Comparison of ENCODE assay signal across 8 cellular contexts in the genomic region with DNA sequence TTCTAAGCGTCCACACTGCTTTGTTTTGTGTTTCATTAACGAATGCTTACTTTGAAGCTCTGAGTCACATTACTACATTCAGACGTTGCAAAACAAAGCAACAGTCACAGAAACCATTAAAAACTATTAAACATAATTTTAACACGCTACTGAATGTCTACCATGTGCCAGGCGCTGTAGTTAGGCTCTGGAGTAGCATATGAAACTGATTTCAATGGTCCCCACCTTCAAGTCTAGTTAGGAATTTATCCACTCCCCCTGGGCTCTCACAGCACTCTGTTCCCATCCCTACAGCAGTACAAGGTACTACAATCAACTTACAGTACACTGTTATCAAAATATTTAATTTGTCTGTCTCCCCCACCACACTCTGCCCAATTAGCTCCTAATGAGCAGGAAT. TPM values are rescaled to one million over a fixed set of nuclear protein-coding genes. Genes with fewer than 3 reads are reported as not detected.
DNase-seq lines count a peak whose midpoint lies in the region; ATAC-seq, FAIRE-seq and TF ChIP-seq lines count a peak whose summit lies in the region.

No MANE protein-coding gene starts in this region.

- H3K27ac ChIP-seq in A549, result peak overlapping the region; percentile 82 to 87
- H3K27ac ChIP-seq in HepG2 (ENCODE audit: extremely low read length, insufficient read depth, low read length), result peak overlapping the region; percentile 73

- H3K79me2 ChIP-seq in HepG2 (ENCODE audit: insufficient read depth, low read length), result peaks cover 18% of the 10 kb centered on the region

- BruUV-seq in HepG2 (replicated peaks; lab: Mats Ljungman, UMichigan), result TSS peak; percentile 86

- no peaks in the 10 kb centered on the region; a peak in 1 of 5 replicates for H3K27me3 ChIP-seq in HepG2 (ENCODE audit: control insufficient read depth in 1 of 2, insufficient read depth in 2 of 2, low read length in 2 of 2)

- no peak for TF ChIP-seq POLR2A in A549 (IDR thresholded peaks at IDR 0.05; ENCODE audit: low read length)
- TF ChIP-seq POLR2A in HepG2 (IDR thresholded peaks at IDR 0.05; ENCODE audit: insufficient read depth in 1 of 2, low read depth in 2 of 2, low read length in 2 of 2), result no peak

- H3K9me3 Mint-ChIP-seq in activated T-cell treated with anti-CD3 and anti-CD28 coated beads, Interleukin-2, amount 50 U/mL, for 72 hours, result no peaks in the 10 kb centered on the region

- H3K9me3 ChIP-seq in A549 (no peaks in the 10 kb centered on the region), HepG2 (ENCODE audit: low read length) (no peaks in the 10 kb centered on the region)

- TF ChIP-seq CTCF in A549 (IDR thresholded peaks at IDR 0.05), result no peak
- no peak for TF ChIP-seq CTCF in astrocyte of the cerebellum (IDR thresholded peaks at IDR 0.05; ENCODE audit: low read depth, low read length, missing control alignments)
- no peak for TF ChIP-seq CTCF in HepG2 (CRISPR knock-in tag; IDR thresholded peaks at IDR 0.05)

- no peaks in the 10 kb centered on the region for H3K27me3 Mint-ChIP-seq in activated T-cell treated with anti-CD3 and anti-CD28 coated beads, Interleukin-2, amount 50 U/mL, for 72 hours (ENCODE audit: low read depth)

- POLR2A ChIA-PET in A549 (lab: Yijun Ruan, JAX) (interaction anchor here (0.8 to 1.6 kb wide), 13 partner anchors 9 to 417 kb away, joined by 3 to 9 read pairs (median 4); partner anchors contain the start of genes COPRS and LRRC37B), HepG2 (lab: Yijun Ruan, JAX) (interaction anchor here (0.6 to 1.5 kb wide), 9 partner anchors 10 to 351 kb away, joined by 3 to 5 read pairs (median 4); partner anchors contain the start of gene SUZ12)

- no peak overlapping the region for H3K4me3 Mint-ChIP-seq in activated T-cell treated with anti-CD3 and anti-CD28 coated beads, Interleukin-2, amount 50 U/mL, for 72 hours

- peaks cover 24% of the 10 kb centered on the region for H3K4me1 Mint-ChIP-seq in activated T-cell treated with anti-CD3 and anti-CD28 coated beads, Interleukin-2, amount 50 U/mL, for 72 hours (ENCODE audit: low read depth)

- intact Hi-C loops in HepG2 (cut with micrococcal nuclease; ENCODE audit: unreplicated experiment), result loop anchor here (5.0 kb wide), 1 partner anchor 36 kb away; the partner anchor contains the start of gene SUZ12

- in situ Hi-C loops in astrocyte of the cerebellum (cut with HindIII; ENCODE audit: low sequenced_read_pairs) (no loop called here), HepG2 (cut with HindIII; ENCODE audit: extremely low pct_ligation_motif_present, low pct_unique_long_range_greater_than_20kb) (no loop called here)

- TF ChIP-seq EP300 in A549 (IDR thresholded peaks at IDR 0.05) (no peak), HepG2 (IDR thresholded peaks at IDR 0.05; ENCODE audit: low read depth in 2 of 2, low read length in 2 of 2) (no peak), HepG2 (CRISPR knock-in tag; IDR thresholded peaks at IDR 0.05; ENCODE audit: borderline replicate concordance) (no peak)

- H3K27ac Mint-ChIP-seq in activated T-cell treated with anti-CD3 and anti-CD28 coated beads, Interleukin-2, amount 50 U/mL, for 72 hours, result no peak overlapping the region

- TF ChIP-seq RAD21 in A549 (conservative IDR thresholded peaks at IDR 0.05 in 1 of 2, IDR thresholded peaks at IDR 0.05 in 1 of 2) (no peak), HepG2 (CRISPR knock-in tag; IDR thresholded peaks at IDR 0.05) (no peak)

- H3K9ac ChIP-seq in HepG2 (ENCODE audit: insufficient read depth, low read depth, low read length), result peak overlapping the region; percentile 92

- H3K36me3 ChIP-seq in HepG2 (replicated peaks in 1 of 2; ENCODE audit: control insufficient read depth in 1 of 2, insufficient read depth in 2 of 2, low read length in 2 of 2), result peaks cover 4 to 33% of the 10 kb centered on the region in 2 experiments; a peak in 4 of 5 replicates

- WGBS in A549 (ENCODE audit: missing lambda C conversion rate), result 2% methylated on average over 5 of the region's 5 CpGs
- WGBS in HepG2 (ENCODE audit: low lambda C conversion rate), result 3% methylated on average over 5 of the region's 5 CpGs

- H3K4me1 ChIP-seq in A549 (peaks cover 9% of the 10 kb centered on the region; the same call in 1 of the 3 replicates), HepG2 (ENCODE audit: insufficient read depth, low read length) (peaks cover 11% of the 10 kb centered on the region)

- peak overlapping the region; percentile 79 for H3K4me3 ChIP-seq in A549
- H3K4me3 ChIP-seq in astrocyte of the cerebellum (ENCODE audit: low read depth, low read length), result peak overlapping the region; percentile 84
- peak overlapping the region; percentile 89 to 97 (median 91) for H3K4me3 ChIP-seq in HepG2 (replicated peaks in 1 of 3; ENCODE audit: insufficient read depth in 1 of 3, low read depth in 2 of 3, low read length in 3 of 3)

- peak; percentile 40 to 47; a peak in 5 of 6 replicates for ATAC-seq in A549
- ATAC-seq in HepG2, result peak; percentile 43
- no peak for ATAC-seq in HG02973 (IDR thresholded peaks at IDR 0.05; ENCODE audit: unreplicated experiment)
- no peak for ATAC-seq in GM21723 (IDR thresholded peaks at IDR 0.05; ENCODE audit: unreplicated experiment)
- no peak for ATAC-seq in activated T-cell treated with anti-CD3 and anti-CD28 coated beads, Interleukin-2, amount 50 U/mL, for 72 hours (replicated peaks in 1 of 2)
- ATAC-seq in HG03439 (IDR thresholded peaks at IDR 0.05; ENCODE audit: unreplicated experiment), result no peak

- DNase-seq in A549 (ENCODE audit: low read depth in 1 of 2, low spot score in 1 of 2) (peak in 1 of 2 experiments; percentile 41), HCEC 1CT (peak; percentile 21), astrocyte of the cerebellum (ENCODE audit: low read depth) (no peak), HepG2 (ENCODE audit: low spot score) (peak; percentile 16)
- no peak for DNase-seq in activated T-cell treated with anti-CD3 and anti-CD28 coated beads, Interleukin-2, amount 50 U/mL, for 72 hours

- H3K4me2 ChIP-seq in A549 (peak overlapping the region; percentile 90), HepG2 (ENCODE audit: low read depth, low read length) (peak overlapping the region; percentile 71)

- H2AFZ ChIP-seq in HepG2 (ENCODE audit: low read length), result peak overlapping the region; percentile 62

- FAIRE-seq in A549 (lab: Jason Lieb, UNC) (no peak), HepG2 (lab: Jason Lieb, UNC) (no peak)

- no peaks in the 10 kb centered on the region for H4K20me1 ChIP-seq in HepG2 (ENCODE audit: insufficient read depth, low read length)

- CTCF ChIA-PET in A549 (lab: Yijun Ruan, JAX) (interaction anchor here (0.7 to 5.6 kb wide), 18 partner anchors 13 to 464 kb away, joined by 3 to 48 read pairs (median 4); no protein-coding TSS in a partner anchor), HepG2 (lab: Yijun Ruan, JAX; ENCODE audit: low intra/inter-chr PET ratio, low total read pairs) (no interaction called here)

- peaks cover 5 to 15% of the 10 kb centered on the region in 2 donors for H3K36me3 Mint-ChIP-seq in activated T-cell treated with anti-CD3 and anti-CD28 coated beads, Interleukin-2, amount 50 U/mL, for 72 hours (ENCODE audit: insufficient read depth in 2 of 2)

RNA-seq across cellular contexts. Expression of gene UTP6, which starts 0.6 kb away (rescaled TPM):
- 65.4 and 101 TPM in 2 replicates for polyA plus RNA-seq in A549 (2011; rRNA removed)
- 12.3 and 14.2 TPM in 2 replicates for polyA plus RNA-seq in A549 (2012; cell fraction: cytosol; rRNA removed)
- polyA plus RNA-seq in A549 (2012; cell fraction: nucleus; rRNA removed), result 10.4 and 18.5 TPM in 2 replicates
- 46.5 to 52.7 TPM (median 49.0 TPM) in 3 replicates for polyA plus RNA-seq in A549 (2017; fragmentation: RNase III; extraction: RNeasy Plus Mini Kit Qiagen cat#74134 plus additional on column Dnase treatment)
- 12.3 and 12.8 TPM in 2 replicates for polyA minus RNA-seq in A549 (2011; rRNA and poly(A)+ RNA removed)
- total RNA-seq in HepG2 (2016; rRNA removed; fragmentation: Illumina TruSeq; extraction: Trizol), result 93.7 and 162 TPM in 2 replicates
- 9.1 and 11.1 TPM in 2 replicates for total RNA-seq in HepG2 (2016; cell fraction: cytosol; rRNA removed; fragmentation: Illumina TruSeq; extraction: Trizol; ENCODE audit: low read depth)
- 99.4 and 154 TPM in 2 replicates for total RNA-seq in HepG2 (2016; cell fraction: insoluble cytoplasmic fraction; rRNA removed; fragmentation: Illumina TruSeq; extraction: Trizol)
- total RNA-seq in HepG2 (2016; cell fraction: membrane; rRNA removed; fragmentation: Illumina TruSeq; extraction: Trizol), result 18.3 and 28.4 TPM in 2 replicates
- total RNA-seq in HepG2 (2016; cell fraction: nucleus; rRNA removed; fragmentation: Illumina TruSeq; extraction: Trizol), result 53.4 and 68.3 TPM in 2 replicates
- 19.6 and 27.3 TPM in 2 replicates for polyA plus RNA-seq in HepG2 (2011; rRNA removed)
- polyA plus RNA-seq in HepG2 (2011; cell fraction: cytosol; rRNA removed), result 5.3 and 10.8 TPM in 2 replicates
- polyA plus RNA-seq in HepG2 (2011; cell fraction: nucleus; rRNA removed), result 10.4 and 19.6 TPM in 2 replicates
- polyA plus RNA-seq in HepG2 (2012), result 55.1 and 58.2 TPM in 2 replicates
- 10.9 and 11.2 TPM in 2 replicates for polyA plus RNA-seq in HepG2 (2016; cell fraction: cytosol; fragmentation: Illumina TruSeq; extraction: Trizol; ENCODE audit: low read depth)
- polyA plus RNA-seq in HepG2 (2016; cell fraction: insoluble cytoplasmic fraction; fragmentation: Illumina TruSeq; extraction: Trizol; ENCODE audit: low read depth), result 125 and 141 TPM in 2 replicates
- polyA plus RNA-seq in HepG2 (2016; cell fraction: membrane; fragmentation: Illumina TruSeq; extraction: Trizol; ENCODE audit: low read depth), result 11.9 and 16.3 TPM in 2 replicates
- 109 and 112 TPM in 2 replicates for polyA plus RNA-seq in HepG2 (2016; cell fraction: nucleus; fragmentation: Illumina TruSeq; extraction: Trizol; ENCODE audit: insufficient read depth, low read depth)
- polyA minus RNA-seq in HepG2 (2011; rRNA and poly(A)+ RNA removed; ENCODE audit: low replicate concordance), result 3.3 and 9.7 TPM in 2 replicates
- 9.6 and 15.2 TPM in 2 replicates for polyA minus RNA-seq in HepG2 (2011; cell fraction: cytosol; rRNA and poly(A)+ RNA removed)
- polyA minus RNA-seq in HepG2 (2011; cell fraction: nucleus; rRNA and poly(A)+ RNA removed), result 21.0 and 21.1 TPM in 2 replicates
- 100 to 1,000 TPM in 1 of 2 donors, 10 to 100 TPM in 1; 87.8 to 106 TPM for total RNA-seq in activated T-cell treated with anti-CD3 and anti-CD28 coated beads, Interleukin-2, amount 50 U/mL, for 72 hours

RNA-seq across cellular contexts. Expression of gene SUZ12, which starts 35.9 kb away (rescaled TPM):
- polyA plus RNA-seq in A549 (2011; rRNA removed) (41.3 and 54.6 TPM in 2 replicates), A549 (2017; fragmentation: RNase III; extraction: RNeasy Plus Mini Kit Qiagen cat#74134 plus additional on column Dnase treatment) (36.2 to 38.6 TPM (median 36.3 TPM) in 3 replicates), HepG2 (2011; rRNA removed) (11.8 and 15.6 TPM in 2 replicates)
- 10.8 and 11.8 TPM in 2 replicates for polyA plus RNA-seq in A549 (2012; cell fraction: cytosol; rRNA removed)
- polyA plus RNA-seq in A549 (2012; cell fraction: nucleus; rRNA removed), result 6.1 and 9.3 TPM in 2 replicates
- polyA minus RNA-seq in A549 (2011; rRNA and poly(A)+ RNA removed), result 10.0 and 10.3 TPM in 2 replicates
- 11.7 and 30.2 TPM in 2 replicates for total RNA-seq in HepG2 (2016; rRNA removed; fragmentation: Illumina TruSeq; extraction: Trizol)
- 7.4 and 7.7 TPM in 2 replicates for total RNA-seq in HepG2 (2016; cell fraction: cytosol; rRNA removed; fragmentation: Illumina TruSeq; extraction: Trizol; ENCODE audit: low read depth)
- total RNA-seq in HepG2 (2016; cell fraction: insoluble cytoplasmic fraction; rRNA removed; fragmentation: Illumina TruSeq; extraction: Trizol), result 10.5 and 28.9 TPM in 2 replicates
- 16.1 and 17.6 TPM in 2 replicates for total RNA-seq in HepG2 (2016; cell fraction: membrane; rRNA removed; fragmentation: Illumina TruSeq; extraction: Trizol)
- total RNA-seq in HepG2 (2016; cell fraction: nucleus; rRNA removed; fragmentation: Illumina TruSeq; extraction: Trizol), result 22.3 and 24.9 TPM in 2 replicates
- polyA plus RNA-seq in HepG2 (2011; cell fraction: cytosol; rRNA removed), result 4.5 and 7.2 TPM in 2 replicates
- 9.8 and 11.1 TPM in 2 replicates for polyA plus RNA-seq in HepG2 (2011; cell fraction: nucleus; rRNA removed)
- 16.2 and 20.5 TPM in 2 replicates for polyA plus RNA-seq in HepG2 (2012)
- polyA plus RNA-seq in HepG2 (2016; cell fraction: cytosol; fragmentation: Illumina TruSeq; extraction: Trizol; ENCODE audit: low read depth), result 2.2 and 2.7 TPM in 2 replicates
- polyA plus RNA-seq in HepG2 (2016; cell fraction: insoluble cytoplasmic fraction; fragmentation: Illumina TruSeq; extraction: Trizol; ENCODE audit: low read depth), result 36.4 and 36.6 TPM in 2 replicates
- 11.8 and 14.7 TPM in 2 replicates for polyA plus RNA-seq in HepG2 (2016; cell fraction: membrane; fragmentation: Illumina TruSeq; extraction: Trizol; ENCODE audit: low read depth)
- 36.8 and 40.9 TPM in 2 replicates for polyA plus RNA-seq in HepG2 (2016; cell fraction: nucleus; fragmentation: Illumina TruSeq; extraction: Trizol; ENCODE audit: insufficient read depth, low read depth)
- polyA minus RNA-seq in HepG2 (2011; rRNA and poly(A)+ RNA removed; ENCODE audit: low replicate concordance), result 4.7 and 13.3 TPM in 2 replicates
- polyA minus RNA-seq in HepG2 (2011; cell fraction: cytosol; rRNA and poly(A)+ RNA removed), result 11.4 and 15.0 TPM in 2 replicates
- polyA minus RNA-seq in HepG2 (2011; cell fraction: nucleus; rRNA and poly(A)+ RNA removed), result 18.2 and 20.6 TPM in 2 replicates
- 10 to 100 TPM; 58.7 to 66.3 TPM for total RNA-seq in activated T-cell treated with anti-CD3 and anti-CD28 coated beads, Interleukin-2, amount 50 U/mL, for 72 hours

RNA-seq across cellular contexts. Expression of gene COPRS, which starts 41.8 kb away (rescaled TPM):
- polyA plus RNA-seq in A549 (2011; rRNA removed) (72.7 and 80.5 TPM in 2 replicates), A549 (2017; fragmentation: RNase III; extraction: RNeasy Plus Mini Kit Qiagen cat#74134 plus additional on column Dnase treatment) (88.4 to 98.3 TPM (median 96.9 TPM) in 3 replicates), HepG2 (2011; rRNA removed) (19.5 and 22.7 TPM in 2 replicates)
- polyA plus RNA-seq in A549 (2012; cell fraction: cytosol; rRNA removed), result 95.5 and 97.0 TPM in 2 replicates
- polyA plus RNA-seq in A549 (2012; cell fraction: nucleus; rRNA removed), result 32.6 and 50.6 TPM in 2 replicates
- 36.1 and 44.1 TPM in 2 replicates for polyA minus RNA-seq in A549 (2011; rRNA and poly(A)+ RNA removed)
- 93.8 and 98.3 TPM in 2 replicates for total RNA-seq in HepG2 (2016; rRNA removed; fragmentation: Illumina TruSeq; extraction: Trizol)
- total RNA-seq in HepG2 (2016; cell fraction: cytosol; rRNA removed; fragmentation: Illumina TruSeq; extraction: Trizol; ENCODE audit: low read depth), result 118 and 126 TPM in 2 replicates
- total RNA-seq in HepG2 (2016; cell fraction: insoluble cytoplasmic fraction; rRNA removed; fragmentation: Illumina TruSeq; extraction: Trizol), result 95.1 and 104 TPM in 2 replicates
- 137 and 150 TPM in 2 replicates for total RNA-seq in HepG2 (2016; cell fraction: membrane; rRNA removed; fragmentation: Illumina TruSeq; extraction: Trizol)
- total RNA-seq in HepG2 (2016; cell fraction: nucleus; rRNA removed; fragmentation: Illumina TruSeq; extraction: Trizol), result 31.9 and 32.6 TPM in 2 replicates
- polyA plus RNA-seq in HepG2 (2011; cell fraction: cytosol; rRNA removed), result 26.8 and 28.8 TPM in 2 replicates
- polyA plus RNA-seq in HepG2 (2011; cell fraction: nucleus; rRNA removed), result 7.9 and 9.7 TPM in 2 replicates
- polyA plus RNA-seq in HepG2 (2012), result 30.5 and 39.3 TPM in 2 replicates
- 114 and 127 TPM in 2 replicates for polyA plus RNA-seq in HepG2 (2016; cell fraction: cytosol; fragmentation: Illumina TruSeq; extraction: Trizol; ENCODE audit: low read depth)
- polyA plus RNA-seq in HepG2 (2016; cell fraction: insoluble cytoplasmic fraction; fragmentation: Illumina TruSeq; extraction: Trizol; ENCODE audit: low read depth), result 98.1 and 98.9 TPM in 2 replicates
- polyA plus RNA-seq in HepG2 (2016; cell fraction: membrane; fragmentation: Illumina TruSeq; extraction: Trizol; ENCODE audit: low read depth), result 120 and 125 TPM in 2 replicates
- 56.8 and 64.5 TPM in 2 replicates for polyA plus RNA-seq in HepG2 (2016; cell fraction: nucleus; fragmentation: Illumina TruSeq; extraction: Trizol; ENCODE audit: insufficient read depth, low read depth)
- polyA minus RNA-seq in HepG2 (2011; rRNA and poly(A)+ RNA removed; ENCODE audit: low replicate concordance), result 14.1 and 34.1 TPM in 2 replicates
- 10.8 and 11.9 TPM in 2 replicates for polyA minus RNA-seq in HepG2 (2011; cell fraction: cytosol; rRNA and poly(A)+ RNA removed)
- 4.9 and 5.5 TPM in 2 replicates for polyA minus RNA-seq in HepG2 (2011; cell fraction: nucleus; rRNA and poly(A)+ RNA removed)
- total RNA-seq in activated T-cell treated with anti-CD3 and anti-CD28 coated beads, Interleukin-2, amount 50 U/mL, for 72 hours, result 10 to 100 TPM; 31.0 to 33.2 TPM

Comparison
In these comparisons a context has a peak if more than half of its experiments do, and no peak if none do; other contexts are left out.
1. ATAC-seq: peak in A549 (2 of 2) and HepG2 (single experiment); none in HG02973 (single experiment), GM21723 (single experiment), activated T-cell treated with anti-CD3 and anti-CD28 coated beads, Interleukin-2, amount 50 U/mL, for 72 hours (0 of 2) and HG03439 (single experiment).
2. DNase-seq: peak in HCEC 1CT (single experiment) and HepG2 (single experiment); none in astrocyte of the cerebellum (single experiment) and activated T-cell treated with anti-CD3 and anti-CD28 coated beads, Interleukin-2, amount 50 U/mL, for 72 hours (0 of 2).
3. Peak in every context shown above with its lines, with median percentiles within 50 percentile points of each other: H3K4me3 ChIP-seq.